Comparison of ENCODE assay signal across 12 cellular contexts in genomic region chr16:68065716-68066305, GRCh38. TPM values are rescaled to one million over a fixed set of nuclear protein-coding genes. Genes with fewer than 3 reads are reported as not detected.
DNase-seq lines count a peak whose midpoint lies in the region; ATAC-seq, FAIRE-seq and TF ChIP-seq lines count a peak whose summit lies in the region.
"Had no signal": no experiment of that assay in that cellular context is flagged by ENCODE, and none has a peak within 500 bp of the region (broad histone marks: within the 10 kb centered on the region; RNA-seq: fewer than 3 reads in every experiment).

No MANE protein-coding gene starts in this region.

- no peak for FAIRE-seq in HTR-8/SVneo (lab: Jason Lieb, UNC)
- FAIRE-seq: A549 had no signal

- ATAC-seq in stimulated activated naive B cell treated with anti-CD40 and anti-IgM and Interleukin-4, amounts not matched to agents 10 μg/mL and 1 μg/mL and 100 μg/mL, for 72 hours (replicated peaks) = no peak

- intact Hi-C loops in activated CD4-positive, alpha-beta T cell treated with anti-CD3 and anti-CD28 coated beads, Interleukin-2, amount 10 ng/mL, durations not matched to agents 24 days and 14 days (cut with micrococcal nuclease) = loop anchor here (2.0 kb wide), 1 partner anchor 13 kb away; no protein-coding TSS in a partner anchor

- peaks cover 64% of the 10 kb centered on the region for H3K36me3 Mint-ChIP-seq in activated CD4-positive, alpha-beta T cell treated with anti-CD3 and anti-CD28 coated beads, Interleukin-2, amount 10 ng/mL, durations not matched to agents 24 days and 14 days (ENCODE audit: low read depth)
- H3K36me3 Mint-ChIP-seq in immature natural killer cell (peaks cover 0 to 11% (median 9%) of the 10 kb centered on the region in 3 donors), mesothelial cell of epicardium (peaks cover 15% of the 10 kb centered on the region)
- peaks cover 37 to 53% of the 10 kb centered on the region in 2 donors for H3K36me3 Mint-ChIP-seq in stimulated activated naive B cell treated with anti-CD40 and anti-IgM and Interleukin-4, amounts not matched to agents 10 μg/mL and 1 μg/mL and 100 μg/mL, for 72 hours

- TF ChIP-seq CTCF in mesothelial cell of epicardium (IDR thresholded peaks at IDR 0.05; ENCODE audit: unreplicated experiment) = no peak

- peaks cover 69% of the 10 kb centered on the region for H3K4me1 Mint-ChIP-seq in activated CD4-positive, alpha-beta T cell treated with anti-CD3 and anti-CD28 coated beads, Interleukin-2, amount 10 ng/mL, durations not matched to agents 24 days and 14 days
- H3K4me1 Mint-ChIP-seq in immature natural killer cell = peaks cover 87 to 94% of the 10 kb centered on the region in 2 donors
- H3K4me1 Mint-ChIP-seq in stimulated activated naive B cell treated with anti-CD40 and anti-IgM and Interleukin-4, amounts not matched to agents 10 μg/mL and 1 μg/mL and 100 μg/mL, for 72 hours = peaks cover 35 to 45% of the 10 kb centered on the region in 2 donors
- H3K4me1 Mint-ChIP-seq in mesothelial cell of epicardium = peaks cover 6% of the 10 kb centered on the region

- H3K9me3 Mint-ChIP-seq in activated CD4-positive, alpha-beta T cell treated with anti-CD3 and anti-CD28 coated beads, Interleukin-2, amount 10 ng/mL, durations not matched to agents 24 days and 14 days = no peaks in the 10 kb centered on the region
- H3K9me3 Mint-ChIP-seq in immature natural killer cell = no peaks in the 10 kb centered on the region
- H3K9me3 Mint-ChIP-seq in stimulated activated naive B cell treated with anti-CD40 and anti-IgM and Interleukin-4, amounts not matched to agents 10 μg/mL and 1 μg/mL and 100 μg/mL, for 72 hours = no peaks in the 10 kb centered on the region
- no peaks in the 10 kb centered on the region for H3K9me3 Mint-ChIP-seq in mesothelial cell of epicardium

- DNase-seq in activated CD4-positive, alpha-beta T cell treated with anti-CD3 and anti-CD28 coated beads, Interleukin-2, amount 10 ng/mL, durations not matched to agents 24 days and 14 days = no peak
- DNase-seq in activated CD4-positive, alpha-beta T cell treated with anti-CD3 and anti-CD28 coated beads, Interleukin-2, amount 50 U/mL, for 48 hours = no peak
- DNase-seq in astrocyte of the hippocampus (ENCODE audit: low read depth, low spot score) (peak; percentile 90), immature natural killer cell (no peak), mesothelial cell of epicardium (ENCODE audit: low spot score in 2 of 2, unreplicated experiment in 2 of 2) (no peak), NCI-H2081 treated with DMSO at 0.1 percent for 48 hours (lab: John Stamatoyannopoulos, UW) (no peak), HTR-8/SVneo (ENCODE audit: insufficient read length, low spot score) (no peak)
- no peak for DNase-seq in stimulated activated naive B cell treated with anti-CD40 and anti-IgM and Interleukin-4, amounts not matched to agents 10 μg/mL and 1 μg/mL and 100 μg/mL, for 72 hours
- DNase-seq: NCI-H1694; stimulated activated naive CD4-positive, alpha-beta T cell had no signal

- no peak overlapping the region for H3K4me3 Mint-ChIP-seq in activated CD4-positive, alpha-beta T cell treated with anti-CD3 and anti-CD28 coated beads, Interleukin-2, amount 10 ng/mL, durations not matched to agents 24 days and 14 days
- H3K4me3 Mint-ChIP-seq in immature natural killer cell = peak overlapping the region in 4 of 5 donors; percentile 17 to 76 (median 42)
- H3K4me3 Mint-ChIP-seq in stimulated activated naive B cell treated with anti-CD40 and anti-IgM and Interleukin-4, amounts not matched to agents 10 μg/mL and 1 μg/mL and 100 μg/mL, for 72 hours = no peak overlapping the region
- H3K4me3 Mint-ChIP-seq in mesothelial cell of epicardium = no peak overlapping the region

- peak overlapping the region; percentile 62 for H3K27ac Mint-ChIP-seq in activated CD4-positive, alpha-beta T cell treated with anti-CD3 and anti-CD28 coated beads, Interleukin-2, amount 10 ng/mL, durations not matched to agents 24 days and 14 days
- H3K27ac Mint-ChIP-seq in immature natural killer cell (peak overlapping the region; percentile 89 to 96 (median 92)), mesothelial cell of epicardium (no peak overlapping the region)
- peak overlapping the region; percentile 62 for H3K27ac Mint-ChIP-seq in stimulated activated naive B cell treated with anti-CD40 and anti-IgM and Interleukin-4, amounts not matched to agents 10 μg/mL and 1 μg/mL and 100 μg/mL, for 72 hours

- no peaks in the 10 kb centered on the region for H3K27me3 Mint-ChIP-seq in activated CD4-positive, alpha-beta T cell treated with anti-CD3 and anti-CD28 coated beads, Interleukin-2, amount 10 ng/mL, durations not matched to agents 24 days and 14 days
- peaks cover 0 to 5% (median 0%) of the 10 kb centered on the region in 3 donors for H3K27me3 Mint-ChIP-seq in immature natural killer cell (ENCODE audit: low read depth in 3 of 3)
- H3K27me3 Mint-ChIP-seq in stimulated activated naive B cell treated with anti-CD40 and anti-IgM and Interleukin-4, amounts not matched to agents 10 μg/mL and 1 μg/mL and 100 μg/mL, for 72 hours = no peaks in the 10 kb centered on the region
- H3K27me3 Mint-ChIP-seq in mesothelial cell of epicardium (ENCODE audit: low read depth) = no peaks in the 10 kb centered on the region

RNA-seq across cellular contexts. Expression of gene NFATC3, which starts 19.4 kb away (rescaled TPM):
- total RNA-seq in activated CD4-positive, alpha-beta T cell treated with anti-CD3 and anti-CD28 coated beads, Interleukin-2, amount 10 ng/mL, durations not matched to agents 24 days and 14 days = 143 and 146 TPM in 2 replicates
- 100 to 1,000 TPM in 2 of 3 donors, 10 to 100 TPM in 1; 66.5 to 160 (median 119) TPM for polyA plus RNA-seq in immature natural killer cell
- total RNA-seq in mesothelial cell of epicardium = 47.3 to 51.8 TPM (median 51.3 TPM) in 3 replicates

RNA-seq across cellular contexts. Expression of gene DUS2, which starts 42.7 kb away (rescaled TPM):
- total RNA-seq in activated CD4-positive, alpha-beta T cell treated with anti-CD3 and anti-CD28 coated beads, Interleukin-2, amount 10 ng/mL, durations not matched to agents 24 days and 14 days = 35.3 and 42.6 TPM in 2 replicates
- polyA plus RNA-seq in immature natural killer cell = 10 to 100 TPM in 2 of 3 donors, 1 to 10 TPM in 1; 9.3 to 23.7 (median 16.8) TPM
- 18.1 to 20.8 TPM (median 19.4 TPM) in 3 replicates for total RNA-seq in mesothelial cell of epicardium

RNA-seq across cellular contexts. Expression of gene DDX28, which starts 42.8 kb away (rescaled TPM):
- 23.9 and 26.1 TPM in 2 replicates for total RNA-seq in activated CD4-positive, alpha-beta T cell treated with anti-CD3 and anti-CD28 coated beads, Interleukin-2, amount 10 ng/mL, durations not matched to agents 24 days and 14 days
- 10 to 100 TPM; 45.3 to 59.4 (median 55.0) TPM for polyA plus RNA-seq in immature natural killer cell
- total RNA-seq in mesothelial cell of epicardium = 11.8 to 12.5 TPM (median 11.9 TPM) in 3 replicates

RNA-seq across cellular contexts. Expression of gene DPEP2NB, which starts 50.1 kb away (rescaled TPM):
- total RNA-seq in activated CD4-positive, alpha-beta T cell treated with anti-CD3 and anti-CD28 coated beads, Interleukin-2, amount 10 ng/mL, durations not matched to agents 24 days and 14 days = not detected in 2 replicates
- polyA plus RNA-seq in immature natural killer cell = not detected
- not detected in 3 replicates for total RNA-seq in mesothelial cell of epicardium
- total RNA-seq: SK-MEL-5 had no signal
- polyA plus RNA-seq: A549 had no signal

Comparison
In these comparisons a context has a peak if more than half of its experiments do, and no peak if none do; other contexts are left out.
1. H3K4me3 Mint-ChIP-seq: peak in immature natural killer cell (4 of 5); none in activated CD4-positive, alpha-beta T cell treated with anti-CD3 and anti-CD28 coated beads, Interleukin-2, amount 10 ng/mL, durations not matched to agents 24 days and 14 days (single experiment), stimulated activated naive B cell treated with anti-CD40 and anti-IgM and Interleukin-4, amounts not matched to agents 10 μg/mL and 1 μg/mL and 100 μg/mL, for 72 hours (0 of 2) and mesothelial cell of epicardium (single experiment).